8 cellular contexts compared by ENCODE assay signal in the genomic region with DNA sequence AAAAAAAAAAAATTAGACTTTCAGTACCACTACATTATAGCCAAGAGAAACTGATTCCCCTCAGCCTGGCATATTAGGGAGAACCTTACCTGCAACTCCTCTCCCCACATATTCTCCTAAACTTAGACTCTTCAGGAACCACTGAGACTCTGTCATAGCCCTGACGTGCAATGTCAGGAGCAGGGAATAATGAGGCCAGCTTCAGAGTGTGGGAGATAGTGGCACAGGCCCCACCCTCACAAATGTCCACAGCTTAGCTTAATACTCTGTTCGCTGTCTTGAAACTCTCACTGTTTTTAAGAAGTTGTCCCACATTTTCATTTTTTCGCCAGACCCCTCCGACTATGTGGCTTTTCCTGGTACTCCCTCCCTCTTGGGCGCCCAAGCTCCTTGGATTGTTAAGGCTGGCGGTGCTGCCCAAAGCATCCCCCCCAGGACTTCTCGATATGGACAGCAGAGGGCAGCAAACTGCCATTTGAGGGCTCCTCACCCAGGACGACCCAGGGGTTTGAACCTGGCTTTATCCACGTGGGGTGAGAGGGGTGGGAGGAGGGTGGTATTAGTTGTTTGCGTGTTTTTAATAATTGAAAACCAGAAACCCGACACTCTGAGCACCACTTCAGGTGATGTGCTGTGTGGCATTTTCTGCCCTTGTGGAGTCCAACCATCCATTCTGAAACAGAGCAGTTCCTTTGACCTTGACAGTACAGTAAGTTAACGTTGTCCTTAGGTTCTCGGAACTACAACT. TPM values are rescaled to one million over a fixed set of nuclear protein-coding genes. Genes with fewer than 3 reads are reported as not detected.
A peak's percentile ranks its signal among the peaks of the same experiment; 100 is the strongest.
DNase-seq lines count a peak whose midpoint lies in the region; ATAC-seq and TF ChIP-seq lines count a peak whose summit lies in the region.

No MANE protein-coding gene starts in this region.

- TF ChIP-seq CTCF in psoas muscle (IDR thresholded peaks at IDR 0.05): peak; percentile 82

- in situ Hi-C loops in KBM-7 (cut with MboI; ENCODE audit: low pct_unique_long_range_greater_than_20kb, low sequenced_read_pairs): loop anchor here (25.0 kb wide), 2 partner anchors 223 to 373 kb away; no protein-coding TSS in a partner anchor
- in situ Hi-C loops in SK-MEL-5 (cut with HindIII; ENCODE audit: low pct_unique_long_range_greater_than_20kb, low sequenced_read_pairs): no loop called here

- no peaks in the 10 kb centered on the region for H3K36me3 ChIP-seq in psoas muscle (ENCODE audit: insufficient read depth in 1 of 2, low read depth in 1 of 2)

- ATAC-seq in GM21447 (IDR thresholded peaks at IDR 0.05; ENCODE audit: unreplicated experiment) (peak; percentile 91), Right ventricle myocardium superior (ENCODE audit: poor library complexity) (peak; percentile 92), psoas muscle (peak; percentile 72 to 91 (median 85))

- H3K9me3 ChIP-seq in psoas muscle: no peaks in the 10 kb centered on the region

- WGBS in psoas muscle, 3 donors: 21 to 26% (median 22%) methylated on average over 13 of the region's 13 CpGs

- H3K27ac ChIP-seq in psoas muscle: no peak overlapping the region

- H3K4me1 ChIP-seq in psoas muscle: no peaks in the 10 kb centered on the region

- H3K27me3 ChIP-seq in psoas muscle (ENCODE audit: insufficient read depth in 3 of 3, low read length in 2 of 3): no peaks in the 10 kb centered on the region

- H3K4me3 ChIP-seq in psoas muscle: no peak overlapping the region

- DNase-seq in DMS53 (lab: John Stamatoyannopoulos, UW): peak; percentile 85
- DNase-seq in KBM-7: peak; percentile 67
- peak; percentile 83 for DNase-seq in SK-MEL-5 (ENCODE audit: low read depth, low spot score)
- peak; percentile 65 for DNase-seq in activated naive CD4-positive, alpha-beta T cell treated with anti-CD3 and anti-CD28 coated beads, Interleukin-2, amount 50 U/mL, for 16 hours
- DNase-seq in Right ventricle myocardium superior: peak; percentile 65
- DNase-seq in psoas muscle: peak; percentile 56 to 70
- DNase-seq in GF-D8 (lab: John Stamatoyannopoulos, UW): no peak

- intact Hi-C loops in Right ventricle myocardium superior (cut with DNase I): loop anchor here (5.0 to 10.0 kb wide), 3 partner anchors 191 to 378 kb away; no protein-coding TSS in a partner anchor
- intact Hi-C loops in psoas muscle (cut with DNase I): loop anchor here (2.0 to 5.0 kb wide), 5 partner anchors 183 to 632 kb away; no protein-coding TSS in a partner anchor

RNA-seq across cellular contexts. Expression of a gene that starts 45.2 kb away (rescaled TPM):
- 0.11 and 0.45 TPM in 2 replicates for total RNA-seq in SK-MEL-5 (2014; rRNA removed; shearing (Covaris generic))
- polyA plus RNA-seq in SK-MEL-5 (2015; cell fraction: cytosol; rRNA removed): 0.33 and 0.61 TPM in 2 replicates
- 0.34 TPM in 1 of 2 replicates, not detected in the other for polyA plus RNA-seq in SK-MEL-5 (2015; cell fraction: nucleus; rRNA removed)
- 0.22 TPM for total RNA-seq in Right ventricle myocardium superior
- under 1 TPM; 0.26 to 0.49 (median 0.37) TPM for total RNA-seq in psoas muscle
- under 1 TPM; 0.03 to 0.17 (median 0.09) TPM for polyA plus RNA-seq in psoas muscle
